In genomic region chr16:26993511-26993910, GRCh38 we compare ENCODE assay signal across 20 cellular contexts.
"Had no signal": no experiment of that assay in that cellular context is flagged by ENCODE, and none has a peak within 500 bp of the region (broad histone marks: within the 10 kb centered on the region; RNA-seq: fewer than 3 reads in every experiment).

No MANE protein-coding gene starts in this region.

- H3K27me3 ChIP-seq: gastrocnemius medialis, transverse colon had no signal

- H3K9me3 ChIP-seq: esophagus muscularis mucosa, gastrocnemius medialis, neutrophil, transverse colon had no signal

- DNase-seq: activated CD4-positive, alpha-beta T cell treated with anti-CD3 and anti-CD28 coated beads for 4 hours; activated CD8-positive, alpha-beta T cell treated with anti-CD3 and anti-CD28 coated beads for 36 hours; activated effector memory CD4-positive, alpha-beta T cell treated with Interleukin-2 at 50 U/mL for 16 hours; activated T-cell treated with anti-CD3 and anti-CD28 coated beads, Interleukin-2, amount 50 U/mL, for 4 hours; cortex of kidney; effector CD4-positive, alpha-beta T cell; gastrocnemius medialis; heart left ventricle; midbrain; stimulated activated CD4-positive, alpha-beta T cell treated with anti-CD3 and anti-CD28 coated beads, Interleukin-2, amount 100 ng/mL, for 48 hours; stimulated activated naive CD4-positive, alpha-beta T cell; substantia nigra; SW 1271; transverse colon had no signal

- H3K36me3 Mint-ChIP-seq: activated naive CD4-positive, alpha-beta T cell treated with anti-CD3 and anti-CD28 coated beads, Interleukin-2, amount 50 U/mL, for 72 hours had no signal

- H3K36me3 ChIP-seq: esophagus muscularis mucosa, gastrocnemius medialis, heart left ventricle, neutrophil, transverse colon had no signal

- H3K4me3 Mint-ChIP-seq: activated CD8-positive, alpha-beta T cell treated with anti-CD3 and anti-CD28 coated beads for 36 hours; activated T-cell treated with anti-CD3 and anti-CD28 coated beads, Interleukin-2, amount 50 U/mL, for 4 hours; WTC11 had no signal

- H3K27ac Mint-ChIP-seq: activated CD8-positive, alpha-beta T cell treated with anti-CD3 and anti-CD28 coated beads for 36 hours; activated naive CD4-positive, alpha-beta T cell treated with anti-CD3 and anti-CD28 coated beads, Interleukin-2, amount 50 U/mL, for 72 hours; WTC11 had no signal

- H3K4me1 ChIP-seq: esophagus muscularis mucosa, gastrocnemius medialis, heart left ventricle, transverse colon had no signal

- FAIRE-seq: TTC549 had no signal

- H3K4me3 ChIP-seq: esophagus muscularis mucosa, gastrocnemius medialis, heart left ventricle, lung, transverse colon had no signal

- H3K27ac ChIP-seq: esophagus muscularis mucosa, gastrocnemius medialis, heart left ventricle, neutrophil, transverse colon had no signal
